Comparison of ENCODE assay signal across 18 cellular contexts in genomic region chr6:135481786-135482369, GRCh38. TPM values are rescaled to one million over a fixed set of nuclear protein-coding genes. Genes with fewer than 3 reads are reported as not detected.
A peak's percentile ranks its signal among the peaks of the same experiment; 100 is the strongest.
DNase-seq lines count a peak whose midpoint lies in the region; ATAC-seq, FAIRE-seq and TF ChIP-seq lines count a peak whose summit lies in the region.
"Had no signal": no experiment of that assay in that cellular context is flagged by ENCODE, and none has a peak within 500 bp of the region (broad histone marks: within the 10 kb centered on the region; RNA-seq: fewer than 3 reads in every experiment).

No MANE protein-coding gene starts in this region.

- CTCF ChIA-PET in K562 (lab: Yijun Ruan, JAX; ENCODE audit: low intra/inter-chr PET ratio) = no interaction called here
- CTCF ChIA-PET in activated naive CD4-positive, alpha-beta T cell treated with anti-CD3 and anti-CD28 coated beads for 36 hours (lab: Charles Lee) = no interaction called here
- CTCF ChIA-PET in activated CD8-positive, alpha-beta T cell treated with anti-CD3 and anti-CD28 coated beads, Interleukin-2, amount 10 ng/mL, durations not matched to agents 7 days and 5 days (lab: Charles Lee) = no interaction called here

- intact Hi-C loops in K562 (cut with micrococcal nuclease) = no loop called here
- intact Hi-C loops in activated naive CD4-positive, alpha-beta T cell treated with anti-CD3 and anti-CD28 coated beads for 36 hours (cut with micrococcal nuclease) = no loop called here

- peaks cover 25% of the 10 kb centered on the region for H3K9me3 Mint-ChIP-seq in activated naive CD4-positive, alpha-beta T cell treated with anti-CD3 and anti-CD28 coated beads for 36 hours
- H3K9me3 Mint-ChIP-seq in activated CD8-positive, alpha-beta T cell treated with anti-CD3 and anti-CD28 coated beads, Interleukin-2, amount 10 ng/mL, durations not matched to agents 7 days and 5 days (ENCODE audit: insufficient read depth) = peaks cover 44% of the 10 kb centered on the region

- peaks cover 28% of the 10 kb centered on the region for H3K9me3 ChIP-seq in K562 (replicated peaks; ENCODE audit: control insufficient read depth, insufficient read depth, low read depth, low read length)
- H3K9me3 ChIP-seq: pancreas had no signal

- H3K27ac Mint-ChIP-seq in activated naive CD4-positive, alpha-beta T cell treated with anti-CD3 and anti-CD28 coated beads for 36 hours = no peak overlapping the region
- no peak overlapping the region for H3K27ac Mint-ChIP-seq in activated CD8-positive, alpha-beta T cell treated with anti-CD3 and anti-CD28 coated beads, Interleukin-2, amount 10 ng/mL, durations not matched to agents 7 days and 5 days

- H3K9me1 ChIP-seq in K562 (ENCODE audit: control insufficient read depth, insufficient read depth, low read length) = no peaks in the 10 kb centered on the region

- POLR2A ChIA-PET in K562 (lab: Yijun Ruan, JAX) = interaction anchor here (1.4 kb wide), 1 partner anchor 16 kb away, joined by 4 read pairs; the partner anchor contains the start of gene AHI1
- POLR2A ChIA-PET in activated CD8-positive, alpha-beta T cell treated with anti-CD3 and anti-CD28 coated beads, Interleukin-2, amount 10 ng/mL, durations not matched to agents 7 days and 5 days (lab: Charles Lee) = no interaction called here

- no peak overlapping the region for H3K27ac ChIP-seq in K562 (ENCODE audit: extremely low read depth, low read depth, low read length)
- H3K27ac ChIP-seq: A549, pancreas, Peyer's patch, thoracic aorta had no signal

- H3K36me3 ChIP-seq in K562 (ENCODE audit: control insufficient read depth, insufficient read depth, low read length) = peaks cover 61% of the 10 kb centered on the region; the same call in 2 of the 3 replicates

- peak; percentile 34 for DNase-seq in DMS79 treated with DMSO at 0.1 percent for 48 hours (lab: John Stamatoyannopoulos, UW)
- DNase-seq in DMS79 (lab: John Stamatoyannopoulos, UW) = no peak
- DNase-seq in GF-D8 (lab: John Stamatoyannopoulos, UW) = peak; percentile 25
- DNase-seq in NCI-H774 (lab: John Stamatoyannopoulos, UW) = peak; percentile 26
- no peak for DNase-seq in K562 (ENCODE audit: extremely low read depth in 1 of 4, low spot score in 3 of 4)
- DNase-seq in activated naive CD4-positive, alpha-beta T cell treated with anti-CD3 and anti-CD28 coated beads for 36 hours = no peak
- no peak for DNase-seq in activated CD8-positive, alpha-beta T cell treated with anti-CD3 and anti-CD28 coated beads, Interleukin-2, amount 10 ng/mL, durations not matched to agents 7 days and 5 days
- DNase-seq: activated CD8-positive, alpha-beta memory T cell treated with anti-CD3 and anti-CD28 coated beads for 24 hours; activated naive CD4-positive, alpha-beta T cell; head of caudate nucleus; kidney glomerular epithelial cell; NCI-H187; pancreas; Peyer's patch had no signal

- H3K79me2 ChIP-seq in K562 (ENCODE audit: control insufficient read depth, insufficient read depth, low read length) = no peaks in the 10 kb centered on the region

- no peak overlapping the region for H3K4me3 ChIP-seq in K562
- H3K4me3 ChIP-seq: A549, pancreas, Peyer's patch, thoracic aorta had no signal

- no peak overlapping the region for H2AFZ ChIP-seq in K562 (ENCODE audit: low read depth, low read length)

- no peaks in the 10 kb centered on the region for H3K4me1 ChIP-seq in K562 (replicated peaks in 1 of 2; ENCODE audit: control insufficient read depth in 2 of 2, insufficient read depth in 2 of 2, low read length in 2 of 2)
- H3K4me1 ChIP-seq: A549, pancreas, Peyer's patch had no signal

- H4K20me1 ChIP-seq in K562 (replicated peaks; ENCODE audit: control insufficient read depth, insufficient read depth, low read length) = no peaks in the 10 kb centered on the region

- H3K4me1 Mint-ChIP-seq in activated naive CD4-positive, alpha-beta T cell treated with anti-CD3 and anti-CD28 coated beads for 36 hours (ENCODE audit: low read depth) = no peaks in the 10 kb centered on the region
- H3K4me1 Mint-ChIP-seq in activated CD8-positive, alpha-beta T cell treated with anti-CD3 and anti-CD28 coated beads, Interleukin-2, amount 10 ng/mL, durations not matched to agents 7 days and 5 days (ENCODE audit: low read depth) = no peaks in the 10 kb centered on the region

- no peaks in the 10 kb centered on the region for H3K27me3 ChIP-seq in K562 (ENCODE audit: control insufficient read depth in 2 of 2, insufficient read depth in 2 of 2, low read length in 2 of 2)
- H3K27me3 ChIP-seq: pancreas, Peyer's patch had no signal

- no peak overlapping the region for H3K4me3 Mint-ChIP-seq in activated naive CD4-positive, alpha-beta T cell treated with anti-CD3 and anti-CD28 coated beads for 36 hours
- H3K4me3 Mint-ChIP-seq in activated CD8-positive, alpha-beta T cell treated with anti-CD3 and anti-CD28 coated beads, Interleukin-2, amount 10 ng/mL, durations not matched to agents 7 days and 5 days = no peak overlapping the region

- TF ChIP-seq CTCF in K562 (IDR thresholded peaks at IDR 0.05 in 2 of 3, conservative IDR thresholded peaks at IDR 0.05 in 1 of 3; ENCODE audit: insufficient read depth in 2 of 3, low read depth in 1 of 3, low read length in 3 of 3) = no peak

- TF ChIP-seq EP300 in K562 (IDR thresholded peaks at IDR 0.05; ENCODE audit: low read length) = no peak

- no peaks in the 10 kb centered on the region for H3K27me3 Mint-ChIP-seq in activated naive CD4-positive, alpha-beta T cell treated with anti-CD3 and anti-CD28 coated beads for 36 hours (ENCODE audit: low read depth)
- no peaks in the 10 kb centered on the region for H3K27me3 Mint-ChIP-seq in activated CD8-positive, alpha-beta T cell treated with anti-CD3 and anti-CD28 coated beads, Interleukin-2, amount 10 ng/mL, durations not matched to agents 7 days and 5 days (ENCODE audit: low read depth)

- peaks cover 64% of the 10 kb centered on the region for H3K36me3 Mint-ChIP-seq in activated naive CD4-positive, alpha-beta T cell treated with anti-CD3 and anti-CD28 coated beads for 36 hours (ENCODE audit: low read depth)
- H3K36me3 Mint-ChIP-seq in activated CD8-positive, alpha-beta T cell treated with anti-CD3 and anti-CD28 coated beads, Interleukin-2, amount 10 ng/mL, durations not matched to agents 7 days and 5 days (ENCODE audit: low read depth) = peaks cover 62% of the 10 kb centered on the region

- TF ChIP-seq RAD21 in K562 (CRISPR knock-in tag; conservative IDR thresholded peaks at IDR 0.05 in 1 of 2, IDR thresholded peaks at IDR 0.05 in 1 of 2) = no peak

- H3K4me2 ChIP-seq in K562 (ENCODE audit: insufficient read depth, low read length) = no peak overlapping the region
- H3K4me2 ChIP-seq: A549 had no signal

- BruUV-seq in K562 (replicated peaks; lab: Mats Ljungman, UMichigan) = no TSS peak

- TF ChIP-seq POLR2A in K562 (conservative IDR thresholded peaks at IDR 0.05) = no peak

- in situ Hi-C loops in K562 (cut with MboI) = no loop called here

- WGBS in K562 (ENCODE audit: insufficient coverage, low coverage, missing lambda C conversion rate) = 87% methylated on average over 3 of the region's 3 CpGs

- ATAC-seq in K562 (no peak), HG03039 (IDR thresholded peaks at IDR 0.05; ENCODE audit: unreplicated experiment) (no peak)
- no peak for ATAC-seq in activated CD8-positive, alpha-beta T cell treated with anti-CD3 and anti-CD28 coated beads, Interleukin-2, amount 10 ng/mL, durations not matched to agents 7 days and 5 days
- ATAC-seq: A549, pancreas had no signal

- peak; percentile 32 for FAIRE-seq in K562 (lab: Jason Lieb, UNC)
- FAIRE-seq: A549, bronchial epithelial cell had no signal

- no peak overlapping the region for H3K9ac ChIP-seq in K562 (ENCODE audit: insufficient read depth in 1 of 2, low read depth in 2 of 2, low read length in 2 of 2)

TF ChIP-seq in K562, 482 proteins besides CTCF, POLR2A, EP300 and RAD21 (continues in another document):
- TF ChIP-seq SRSF7 (optimal IDR thresholded peaks at IDR 0.05; ENCODE audit: low read depth, low read length) (no peak), NRF1 (conservative IDR thresholded peaks at IDR 0.05 in 1 of 2, IDR thresholded peaks at IDR 0.05 in 1 of 2) (no peak), E2F4 (CRISPR knock-in tag; IDR thresholded peaks at IDR 0.05; ENCODE audit: low read depth) (no peak), ZNF444 (CRISPR knock-in tag; IDR thresholded peaks at IDR 0.05) (no peak), ASH1L (IDR thresholded peaks at IDR 0.05; ENCODE audit: borderline replicate concordance, low read depth, partially characterized antibody) (no peak), GTF2A2 (tag; IDR thresholded peaks at IDR 0.05) (no peak)

RNA-seq across cellular contexts. Expression of gene AHI1, which starts 15.7 kb away (rescaled TPM):
- 51.8 and 267 TPM in 2 replicates for total RNA-seq in K562 (2011; cell fraction: chromatin; rRNA removed; ENCODE audit: low replicate concordance)
- 24.5 and 37.9 TPM in 2 replicates for total RNA-seq in K562 (2011; cell fraction: nucleolus; rRNA removed)
- total RNA-seq in K562 (2011; cell fraction: nucleoplasm; rRNA removed) = 73.0 and 108 TPM in 2 replicates
- total RNA-seq in K562 (2014; rRNA removed) (23.8 and 26.2 TPM in 2 replicates), K562 (2014; rRNA removed; fragmentation: Illumina TruSeq; extraction: Trizol) (45.6 and 54.3 TPM in 2 replicates), K562 (2015; rRNA removed; fragmentation: Illumina TruSeq; extraction: Trizol) (37.1 and 41.1 TPM in 2 replicates), K562 (2021) (30.9 and 33.8 TPM in 2 replicates)
- polyA plus RNA-seq in K562 (2011; rRNA removed) (39.6 and 54.9 TPM in 2 replicates), K562 (2014; fragmentation: Illumina TruSeq; extraction: Trizol) (30.0 and 34.8 TPM in 2 replicates), K562 (2014; fragmentation: Nextera tagmentation; extraction: Ambion mirVana) (10 to 100 TPM; 24.7 to 27.7 TPM), K562 (2014; rRNA removed) (24.1 and 32.2 TPM in 2 replicates)
- polyA plus RNA-seq in K562 (2011; cell fraction: cytosol; rRNA removed) = 6.8 and 11.1 TPM in 2 replicates
- polyA plus RNA-seq in K562 (2011; cell fraction: nucleus; rRNA removed) = 63.7 and 78.6 TPM in 2 replicates
- 19.1 and 23.8 TPM in 2 replicates for polyA plus RNA-seq in K562 (2012)
- 104 and 113 TPM in 2 replicates for polyA minus RNA-seq in K562 (2011; rRNA and poly(A)+ RNA removed)
- polyA minus RNA-seq in K562 (2011; cell fraction: cytosol; rRNA and poly(A)+ RNA removed) = 19.1 and 22.9 TPM in 2 replicates
- polyA minus RNA-seq in K562 (2011; cell fraction: nucleus; rRNA and poly(A)+ RNA removed) = 73.5 and 131 TPM in 2 replicates
- total RNA-seq in activated naive CD4-positive, alpha-beta T cell treated with anti-CD3 and anti-CD28 coated beads for 36 hours = 10 to 100 TPM; 17.8 to 18.8 TPM
- total RNA-seq in activated CD8-positive, alpha-beta T cell treated with anti-CD3 and anti-CD28 coated beads, Interleukin-2, amount 10 ng/mL, durations not matched to agents 7 days and 5 days = 10 to 100 TPM; 10.9 to 13.8 TPM

Comparison
In these comparisons a context has a peak if more than half of its experiments do, and no peak if none do; other contexts are left out.
1. DNase-seq: peak in DMS79 treated with DMSO at 0.1 percent for 48 hours (single experiment), GF-D8 (single experiment) and NCI-H774 (single experiment); none in DMS79 (single experiment), K562 (0 of 4), activated naive CD4-positive, alpha-beta T cell treated with anti-CD3 and anti-CD28 coated beads for 36 hours (single experiment) and activated CD8-positive, alpha-beta T cell treated with anti-CD3 and anti-CD28 coated beads, Interleukin-2, amount 10 ng/mL, durations not matched to agents 7 days and 5 days (single experiment).